ENCODE assay signal across 26 cellular contexts in the genomic region with DNA sequence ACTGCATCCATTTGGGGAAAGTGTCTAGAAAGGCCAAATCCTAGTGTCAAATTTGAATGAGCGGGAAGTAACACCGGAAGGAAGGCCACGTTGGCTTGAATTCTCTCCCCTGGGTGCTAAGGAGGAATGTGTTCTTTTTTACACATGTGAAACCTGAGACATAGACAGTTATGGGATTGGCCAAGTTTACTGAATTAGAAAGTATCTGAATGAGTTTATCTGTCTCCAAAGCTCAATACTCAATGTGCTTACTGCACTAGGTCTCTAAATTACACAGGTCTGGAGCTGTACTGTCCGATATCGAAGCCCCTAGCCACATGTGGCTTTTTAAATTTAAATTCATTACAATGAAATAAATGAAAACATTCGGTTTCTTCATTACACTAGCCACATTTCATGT. TPM values are rescaled to one million over a fixed set of nuclear protein-coding genes. Genes with fewer than 3 reads are reported as not detected.
DNase-seq lines count a peak whose midpoint lies in the region; ATAC-seq, FAIRE-seq and TF ChIP-seq lines count a peak whose summit lies in the region.
"Had no signal": no experiment of that assay in that cellular context is flagged by ENCODE, and none has a peak within 500 bp of the region (broad histone marks: within the 10 kb centered on the region; RNA-seq: fewer than 3 reads in every experiment).

No MANE protein-coding gene starts in this region.

- H4K20me1 ChIP-seq in hepatocyte (ENCODE audit: insufficient read depth, poor library complexity, severe bottlenecking) (no peaks in the 10 kb centered on the region), neural progenitor cell (ENCODE audit: low read depth) (peaks cover 16% of the 10 kb centered on the region)

- H3K36me3 ChIP-seq in hepatocyte (replicated peaks; ENCODE audit: insufficient read depth, low read depth): no peaks in the 10 kb centered on the region
- H3K36me3 ChIP-seq in neural progenitor cell: no peaks in the 10 kb centered on the region
- H3K36me3 ChIP-seq: brain microvascular endothelial cell, thyroid gland had no signal

- no peak overlapping the region for H3K4me3 Mint-ChIP-seq in activated T-cell treated with anti-CD3 and anti-CD28 coated beads, Interleukin-2, amount 50 U/mL, for 72 hours
- no peak overlapping the region for H3K4me3 Mint-ChIP-seq in activated T-cell treated with anti-CD3 and anti-CD28 coated beads, Interleukin-2, amount 50 U/mL, for 24 hours
- no peak overlapping the region for H3K4me3 Mint-ChIP-seq in neural progenitor cell
- H3K4me3 Mint-ChIP-seq: activated CD4-positive, alpha-beta memory T cell treated with anti-CD3 and anti-CD28 coated beads for 36 hours; CD8-positive, alpha-beta T cell; memory B cell had no signal

- no peak for DNase-seq in activated T-cell treated with anti-CD3 and anti-CD28 coated beads, Interleukin-2, amount 50 U/mL, for 72 hours
- no peak for DNase-seq in activated T-cell treated with anti-CD3 and anti-CD28 coated beads, Interleukin-2, amount 50 U/mL, for 24 hours
- no peak for DNase-seq in hepatocyte (ENCODE audit: low spot score)
- DNase-seq in neural progenitor cell (ENCODE audit: low spot score): no peak
- DNase-seq in HUDEP-2 (lab: John Stamatoyannopoulos, UW; ENCODE audit: unreplicated experiment in 76 of 76): no peak
- no peak for DNase-seq in urothelium cell line (ENCODE audit: low spot score)
- DNase-seq: 8988T; activated CD4-positive, alpha-beta memory T cell treated with anti-CD3 and anti-CD28 coated beads for 36 hours; brain microvascular endothelial cell; CD8-positive, alpha-beta T cell; NCI-H1092; NCI-H1930; NCI-H2227 treated with DMSO at 0.1 percent for 48 hours; NCI-H82; nucleus accumbens; small intestine; stimulated activated CD4-positive, alpha-beta T cell treated with anti-CD3 and anti-CD28 coated beads, Interleukin-4, amount 100 ng/mL, for 1 hour; stimulated activated naive CD4-positive, alpha-beta T cell treated with Interleukin-2 at 50 U/mL for 16 hours; thyroid gland had no signal

- ATAC-seq in activated T-cell treated with anti-CD3 and anti-CD28 coated beads, Interleukin-2, amount 50 U/mL, for 72 hours (replicated peaks in 1 of 2): peak; percentile 72 to 96
- ATAC-seq in HG02642 (IDR thresholded peaks at IDR 0.05; ENCODE audit: poor library complexity, unreplicated experiment) (peak; percentile 68), HG03442 (IDR thresholded peaks at IDR 0.05; ENCODE audit: unreplicated experiment) (peak; percentile 63)
- ATAC-seq: CD8-positive, alpha-beta T cell had no signal

- no peaks in the 10 kb centered on the region for H3K36me3 Mint-ChIP-seq in activated T-cell treated with anti-CD3 and anti-CD28 coated beads, Interleukin-2, amount 50 U/mL, for 72 hours (ENCODE audit: insufficient read depth in 2 of 2)
- no peaks in the 10 kb centered on the region for H3K36me3 Mint-ChIP-seq in activated T-cell treated with anti-CD3 and anti-CD28 coated beads, Interleukin-2, amount 50 U/mL, for 24 hours (ENCODE audit: low read depth)
- no peaks in the 10 kb centered on the region for H3K36me3 Mint-ChIP-seq in neural progenitor cell
- H3K36me3 Mint-ChIP-seq: activated CD4-positive, alpha-beta memory T cell treated with anti-CD3 and anti-CD28 coated beads for 36 hours; CD8-positive, alpha-beta T cell had no signal

- H3K27me3 ChIP-seq in hepatocyte (peaks cover 40% of the 10 kb centered on the region), neural progenitor cell (peaks cover 95% of the 10 kb centered on the region)

- no peak overlapping the region for H3K4me3 ChIP-seq in hepatocyte
- H3K4me3 ChIP-seq in neural progenitor cell: no peak overlapping the region
- H3K4me3 ChIP-seq: thyroid gland had no signal

- H2AFZ ChIP-seq in hepatocyte: no peak overlapping the region
- H2AFZ ChIP-seq in neural progenitor cell (replicated peaks): no peak overlapping the region

- peaks cover 15% of the 10 kb centered on the region for H3K4me1 Mint-ChIP-seq in activated T-cell treated with anti-CD3 and anti-CD28 coated beads, Interleukin-2, amount 50 U/mL, for 72 hours (ENCODE audit: low read depth)
- H3K4me1 Mint-ChIP-seq in activated T-cell treated with anti-CD3 and anti-CD28 coated beads, Interleukin-2, amount 50 U/mL, for 24 hours (ENCODE audit: low read depth): peaks cover 7% of the 10 kb centered on the region
- H3K4me1 Mint-ChIP-seq in neural progenitor cell: peaks cover 8% of the 10 kb centered on the region

- TF ChIP-seq CTCF in hepatocyte (IDR thresholded peaks at IDR 0.05; ENCODE audit: poor library complexity) (no peak), neural progenitor cell (IDR thresholded peaks at IDR 0.05) (no peak)

- H3K9me3 ChIP-seq in hepatocyte (ENCODE audit: low read depth): no peaks in the 10 kb centered on the region
- no peaks in the 10 kb centered on the region for H3K9me3 ChIP-seq in neural progenitor cell (ENCODE audit: low read depth)
- H3K9me3 ChIP-seq: thyroid gland had no signal

- no peak overlapping the region for H3K9ac ChIP-seq in neural progenitor cell

- H3K27ac Mint-ChIP-seq in activated T-cell treated with anti-CD3 and anti-CD28 coated beads, Interleukin-2, amount 50 U/mL, for 72 hours: no peak overlapping the region
- H3K27ac Mint-ChIP-seq in activated T-cell treated with anti-CD3 and anti-CD28 coated beads, Interleukin-2, amount 50 U/mL, for 24 hours: no peak overlapping the region
- H3K27ac Mint-ChIP-seq in neural progenitor cell: no peak overlapping the region
- H3K27ac Mint-ChIP-seq: activated CD4-positive, alpha-beta memory T cell treated with anti-CD3 and anti-CD28 coated beads for 36 hours; CD8-positive, alpha-beta T cell; memory B cell had no signal

- peaks cover 49% of the 10 kb centered on the region for H3K27me3 Mint-ChIP-seq in activated T-cell treated with anti-CD3 and anti-CD28 coated beads, Interleukin-2, amount 50 U/mL, for 72 hours (ENCODE audit: low read depth)
- peaks cover 58% of the 10 kb centered on the region for H3K27me3 Mint-ChIP-seq in activated T-cell treated with anti-CD3 and anti-CD28 coated beads, Interleukin-2, amount 50 U/mL, for 24 hours
- peaks cover 42% of the 10 kb centered on the region for H3K27me3 Mint-ChIP-seq in neural progenitor cell (ENCODE audit: insufficient read depth, low read depth)

- H3K79me2 ChIP-seq in hepatocyte (no peaks in the 10 kb centered on the region), neural progenitor cell (ENCODE audit: low read depth) (no peaks in the 10 kb centered on the region)

- 73% methylated on average over 6 of the region's 6 CpGs for WGBS in hepatocyte (ENCODE audit: low lambda C conversion rate, missing lambda C conversion rate)

- H3K4me1 ChIP-seq in hepatocyte (ENCODE audit: insufficient read depth) (no peaks in the 10 kb centered on the region), neural progenitor cell (peaks cover 3% of the 10 kb centered on the region)

- FAIRE-seq in urothelium cell line (lab: Jason Lieb, UNC): no peak
- FAIRE-seq: colon, endometrium, small intestine had no signal

- no peaks in the 10 kb centered on the region for H3K9me3 Mint-ChIP-seq in activated T-cell treated with anti-CD3 and anti-CD28 coated beads, Interleukin-2, amount 50 U/mL, for 72 hours
- no peaks in the 10 kb centered on the region for H3K9me3 Mint-ChIP-seq in activated T-cell treated with anti-CD3 and anti-CD28 coated beads, Interleukin-2, amount 50 U/mL, for 24 hours
- no peaks in the 10 kb centered on the region for H3K9me3 Mint-ChIP-seq in neural progenitor cell
- H3K9me3 Mint-ChIP-seq: activated CD4-positive, alpha-beta memory T cell treated with anti-CD3 and anti-CD28 coated beads for 36 hours; CD8-positive, alpha-beta T cell; memory B cell had no signal

- H3K9me2 ChIP-seq in hepatocyte (replicated peaks; ENCODE audit: insufficient read depth): no peaks in the 10 kb centered on the region

- H3K4me2 ChIP-seq in hepatocyte (no peak overlapping the region), neural progenitor cell (no peak overlapping the region)

- H3F3A ChIP-seq in neural progenitor cell (ENCODE audit: low read depth): peaks cover 10% of the 10 kb centered on the region

- H3K27ac ChIP-seq in hepatocyte: no peak overlapping the region
- H3K27ac ChIP-seq in neural progenitor cell: no peak overlapping the region
- H3K27ac ChIP-seq: brain microvascular endothelial cell, thyroid gland had no signal

RNA-seq across cellular contexts. Expression of gene DMRT1, which starts 6.0 kb away (rescaled TPM):
- total RNA-seq in activated T-cell treated with anti-CD3 and anti-CD28 coated beads, Interleukin-2, amount 50 U/mL, for 72 hours: under 1 TPM in 1 of 2 donors, not detected in 1; 0.12 TPM
- total RNA-seq in hepatocyte (0.24 TPM in 1 of 2 replicates, not detected in the other), neural progenitor cell (ENCODE audit: low replicate concordance) (0.09 TPM in 1 of 2 replicates, not detected in the other)
- not detected in 2 replicates for polyA plus RNA-seq in hepatocyte
- total RNA-seq: activated CD4-positive, alpha-beta memory T cell treated with anti-CD3 and anti-CD28 coated beads for 36 hours; CD8-positive, alpha-beta T cell; OCI-LY7 had no signal
- polyA plus RNA-seq: adipose tissue, small intestine had no signal
